In genomic region chr5:106307265-106307664, GRCh38 we compare ENCODE assay signal across 30 cellular contexts.
"Had no signal": no experiment of that assay in that cellular context is flagged by ENCODE, and none has a peak within 500 bp of the region (broad histone marks: within the 10 kb centered on the region; RNA-seq: fewer than 3 reads in every experiment).

No MANE protein-coding gene starts in this region.

- H3K36me3 Mint-ChIP-seq: naive thymus-derived CD4-positive, alpha-beta T cell had no signal

- H3K4me3 ChIP-seq: esophagus squamous epithelium, pancreas, prostate gland, thoracic aorta, upper lobe of left lung had no signal

- H3K4me1 ChIP-seq: esophagus squamous epithelium, pancreas, prostate gland, upper lobe of left lung had no signal

- H3K27ac Mint-ChIP-seq: activated CD4-positive, alpha-beta memory T cell treated with anti-CD3 and anti-CD28 coated beads, Interleukin-2, amount 10 ng/mL, durations not matched to agents 7 days and 5 days; activated CD4-positive, alpha-beta T cell treated with anti-CD3 and anti-CD28 coated beads, Interleukin-2, amount 10 ng/mL, durations not matched to agents 7 days and 5 days; activated T-helper 17 cell treated with anti-CD3 and anti-CD28 coated beads, Interleukin-2, amount 50 U/mL, for 72 hours; dendritic cell treated with granulocyte-macrophage colony-stimulating factor and Interleukin-4, amounts not matched to agents 40 ng/mL and 50 ng/mL, for 4 days; naive thymus-derived CD4-positive, alpha-beta T cell; T-helper 1 cell treated with Interleukin-12 subunit alpha and Interleukin-12 subunit beta and Interleukin-4 antibody, amounts not matched to agents 30 μg/mL and 1 μg/mL, for 36 hours had no signal

- H3K27me3 ChIP-seq: esophagus squamous epithelium, upper lobe of left lung had no signal

- ATAC-seq: activated T-cell treated with anti-CD3 and anti-CD28 coated beads, Interleukin-2, amount 50 U/mL, for 4 hours; activated T-helper 17 cell treated with anti-CD3 and anti-CD28 coated beads, Interleukin-2, amount 50 U/mL, for 72 hours; naive thymus-derived CD4-positive, alpha-beta T cell; pancreas; sciatic nerve had no signal

- H3K36me3 ChIP-seq: esophagus squamous epithelium, pancreas, prostate gland, thoracic aorta, upper lobe of left lung had no signal

- H3K9me3 Mint-ChIP-seq: activated T-helper 17 cell treated with anti-CD3 and anti-CD28 coated beads, Interleukin-2, amount 50 U/mL, for 72 hours; central memory CD8-positive, alpha-beta T cell had no signal

- DNase-seq: activated CD4-positive, alpha-beta memory T cell treated with anti-CD3 and anti-CD28 coated beads, Interleukin-2, amount 10 ng/mL, durations not matched to agents 7 days and 5 days; activated CD4-positive, alpha-beta T cell treated with anti-CD3 and anti-CD28 coated beads for 1 hour; activated CD4-positive, alpha-beta T cell treated with anti-CD3 and anti-CD28 coated beads, Interleukin-2, amount 10 ng/mL, durations not matched to agents 7 days and 5 days; activated gamma-delta T cell treated with Interleukin-2 at 50 U/mL for 16 hours; activated naive CD4-positive, alpha-beta T cell treated with anti-CD3 and anti-CD28 coated beads, Interleukin-2, amount 50 U/mL, for 16 hours; activated T-cell treated with anti-CD3 and anti-CD28 coated beads, Interleukin-2, amount 50 U/mL, for 4 hours; amygdala; esophagus squamous epithelium; foreskin melanocyte; midbrain; naive thymus-derived CD4-positive, alpha-beta T cell; nucleus accumbens; pancreas; retina; stimulated activated CD4-positive, alpha-beta T cell treated with anti-CD3 and anti-CD28 coated beads, Interleukin-15, amount 100 ng/mL, for 24 hours; stimulated activated CD4-positive, alpha-beta T cell treated with anti-CD3 and anti-CD28 coated beads, Interleukin-2, amount 100 ng/mL, for 24 hours; stimulated activated naive CD4-positive, alpha-beta T cell; SW 1271; T-helper 9 cell; upper lobe of left lung had no signal

- FAIRE-seq: bronchial epithelial cell, endometrium, pancreas had no signal

- H3K9me3 ChIP-seq: esophagus squamous epithelium, pancreas, prostate gland, thoracic aorta, upper lobe of left lung had no signal

- H3K4me3 Mint-ChIP-seq: activated CD4-positive, alpha-beta memory T cell treated with anti-CD3 and anti-CD28 coated beads, Interleukin-2, amount 10 ng/mL, durations not matched to agents 7 days and 5 days; activated CD4-positive, alpha-beta T cell treated with anti-CD3 and anti-CD28 coated beads, Interleukin-2, amount 10 ng/mL, durations not matched to agents 7 days and 5 days; activated T-cell treated with anti-CD3 and anti-CD28 coated beads, Interleukin-2, amount 50 U/mL, for 4 hours; activated T-helper 17 cell treated with anti-CD3 and anti-CD28 coated beads, Interleukin-2, amount 50 U/mL, for 72 hours; central memory CD8-positive, alpha-beta T cell; dendritic cell treated with granulocyte-macrophage colony-stimulating factor and Interleukin-4, amounts not matched to agents 40 ng/mL and 50 ng/mL, for 4 days; naive thymus-derived CD4-positive, alpha-beta T cell; T-helper 1 cell treated with Interleukin-12 subunit alpha and Interleukin-12 subunit beta and Interleukin-4 antibody, amounts not matched to agents 30 μg/mL and 1 μg/mL, for 36 hours had no signal

- H3K4me1 Mint-ChIP-seq: activated CD4-positive, alpha-beta memory T cell treated with anti-CD3 and anti-CD28 coated beads, Interleukin-2, amount 10 ng/mL, durations not matched to agents 7 days and 5 days; activated CD4-positive, alpha-beta T cell treated with anti-CD3 and anti-CD28 coated beads, Interleukin-2, amount 10 ng/mL, durations not matched to agents 7 days and 5 days; activated T-helper 17 cell treated with anti-CD3 and anti-CD28 coated beads, Interleukin-2, amount 50 U/mL, for 72 hours; central memory CD8-positive, alpha-beta T cell; naive thymus-derived CD4-positive, alpha-beta T cell had no signal

- H3K27me3 Mint-ChIP-seq: activated CD4-positive, alpha-beta memory T cell treated with anti-CD3 and anti-CD28 coated beads, Interleukin-2, amount 10 ng/mL, durations not matched to agents 7 days and 5 days; activated CD4-positive, alpha-beta T cell treated with anti-CD3 and anti-CD28 coated beads, Interleukin-2, amount 10 ng/mL, durations not matched to agents 7 days and 5 days; activated T-helper 17 cell treated with anti-CD3 and anti-CD28 coated beads, Interleukin-2, amount 50 U/mL, for 72 hours; central memory CD8-positive, alpha-beta T cell; dendritic cell treated with granulocyte-macrophage colony-stimulating factor and Interleukin-4, amounts not matched to agents 40 ng/mL and 50 ng/mL, for 4 days; naive thymus-derived CD4-positive, alpha-beta T cell had no signal

- H3K27ac ChIP-seq: epithelial cell of prostate, esophagus squamous epithelium, pancreas, prostate gland, thoracic aorta, upper lobe of left lung had no signal
